ENCODE assay signal across 12 cellular contexts in the genomic region with DNA sequence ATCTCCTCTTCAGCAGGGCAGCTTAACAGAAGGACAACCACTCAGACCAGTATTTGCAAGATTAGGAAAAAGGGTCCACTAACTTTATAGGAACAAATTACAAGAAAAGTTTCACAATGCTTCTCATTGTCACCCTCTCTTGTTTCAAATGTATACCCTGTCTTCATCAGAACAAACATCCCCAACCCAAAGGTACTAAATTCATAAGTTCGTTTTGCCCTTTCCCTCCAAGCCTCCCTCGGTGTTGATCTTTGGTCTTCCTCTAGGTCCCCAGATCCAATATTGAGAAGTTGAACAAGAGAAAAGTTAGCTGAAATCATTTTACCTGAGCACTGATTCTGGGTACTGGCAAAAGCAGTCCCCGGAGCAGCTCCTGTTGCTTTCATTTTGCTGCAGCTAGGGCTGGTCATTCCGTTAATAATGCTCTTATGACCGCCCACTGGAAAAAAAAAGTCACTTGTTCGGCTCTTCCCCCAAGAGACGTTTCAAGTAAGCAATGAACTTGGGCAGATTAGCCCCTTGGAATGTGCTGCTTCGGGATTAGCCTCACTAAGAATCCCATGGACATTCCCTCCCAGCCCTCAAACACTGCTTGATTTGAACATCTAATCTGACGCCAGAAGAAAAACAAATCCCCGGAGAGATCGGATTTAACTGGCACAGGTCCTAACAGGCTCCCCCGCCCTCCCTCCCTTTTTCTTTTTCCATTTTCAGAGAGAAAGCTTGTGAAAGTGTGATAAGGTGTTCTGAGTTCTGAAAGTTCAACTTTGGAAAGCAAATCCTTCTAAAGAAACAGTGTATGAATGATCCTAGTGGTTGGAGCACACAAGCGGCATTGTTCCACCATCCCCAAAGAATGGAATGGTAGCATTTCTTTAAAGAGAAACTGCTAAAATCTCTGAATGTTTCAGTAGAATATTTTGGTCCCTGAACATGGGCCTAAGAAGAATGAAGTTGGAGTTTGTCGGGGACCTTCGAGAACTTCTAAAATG.
DNase-seq lines count a peak whose midpoint lies in the region; ATAC-seq and TF ChIP-seq lines count a peak whose summit lies in the region.
"Had no signal": no experiment of that assay in that cellular context is flagged by ENCODE, and none has a peak within 500 bp of the region (broad histone marks: within the 10 kb centered on the region; RNA-seq: fewer than 3 reads in every experiment).

No MANE protein-coding gene starts in this region.

- CTCF ChIA-PET in activated CD4-positive, alpha-beta memory T cell treated with anti-CD3 and anti-CD28 coated beads, Interleukin-2, amount 10 ng/mL, durations not matched to agents 7 days and 5 days (lab: Charles Lee): no interaction called here

- no peaks in the 10 kb centered on the region for H3K27me3 ChIP-seq in smooth muscle cell (ENCODE audit: low read depth)

- TF ChIP-seq CTCF in HFFc6 (IDR thresholded peaks at IDR 0.05): no peak
- TF ChIP-seq CTCF in choroid plexus epithelial cell (conservative IDR thresholded peaks at IDR 0.05; ENCODE audit: low read depth, low read length): no peak
- TF ChIP-seq CTCF in smooth muscle cell (IDR thresholded peaks at IDR 0.05; ENCODE audit: borderline replicate concordance, insufficient read depth, poor library complexity, severe bottlenecking): no peak

- POLR2A ChIA-PET in activated CD4-positive, alpha-beta memory T cell treated with anti-CD3 and anti-CD28 coated beads, Interleukin-2, amount 10 ng/mL, durations not matched to agents 7 days and 5 days (lab: Charles Lee): no interaction called here

- H3K4me3 Mint-ChIP-seq in HFFc6: peak overlapping the region; percentile 23; the same call in 1 of the 2 replicates
- H3K4me3 Mint-ChIP-seq in activated naive CD8-positive, alpha-beta T cell treated with anti-CD3 and anti-CD28 coated beads, Interleukin-2, amount 50 U/mL, for 24 hours: no peak overlapping the region
- no peak overlapping the region for H3K4me3 Mint-ChIP-seq in activated CD4-positive, alpha-beta memory T cell treated with anti-CD3 and anti-CD28 coated beads, Interleukin-2, amount 10 ng/mL, durations not matched to agents 7 days and 5 days
- H3K4me3 Mint-ChIP-seq: activated T-helper 17 cell treated with anti-CD3 and anti-CD28 coated beads, Interleukin-2, amount 50 U/mL, for 72 hours; T-helper 17 cell had no signal

- H3K4me3 ChIP-seq in choroid plexus epithelial cell (ENCODE audit: low read depth, low read length) (peak overlapping the region; percentile 22), smooth muscle cell (peak overlapping the region; percentile 44)

- H4K20me1 ChIP-seq in smooth muscle cell (ENCODE audit: low read depth): no peaks in the 10 kb centered on the region

- no peaks in the 10 kb centered on the region for H3K9me3 ChIP-seq in smooth muscle cell (replicated peaks; ENCODE audit: low read depth)

- peak overlapping the region; percentile 43 for H2AFZ ChIP-seq in smooth muscle cell (ENCODE audit: low read depth)

- H3K36me3 ChIP-seq in smooth muscle cell (ENCODE audit: low read depth): no peaks in the 10 kb centered on the region

- no peak overlapping the region for H3K27ac Mint-ChIP-seq in HFFc6
- H3K27ac Mint-ChIP-seq in activated naive CD8-positive, alpha-beta T cell treated with anti-CD3 and anti-CD28 coated beads, Interleukin-2, amount 50 U/mL, for 24 hours: no peak overlapping the region
- H3K27ac Mint-ChIP-seq in activated CD4-positive, alpha-beta memory T cell treated with anti-CD3 and anti-CD28 coated beads, Interleukin-2, amount 10 ng/mL, durations not matched to agents 7 days and 5 days: no peak overlapping the region
- H3K27ac Mint-ChIP-seq: activated T-helper 17 cell treated with anti-CD3 and anti-CD28 coated beads, Interleukin-2, amount 50 U/mL, for 72 hours; T-helper 17 cell had no signal

- DNase-seq in HFFc6 (no peak), choroid plexus epithelial cell (ENCODE audit: low read depth) (peak; percentile 34), left kidney (ENCODE audit: low read depth, low spot score) (peak; percentile 46), smooth muscle cell (lab: John Stamatoyannopoulos, UW; ENCODE audit: unreplicated experiment) (no peak), cortex of kidney (lab: John Stamatoyannopoulos, UW) (no peak)
- DNase-seq in activated naive CD8-positive, alpha-beta T cell treated with anti-CD3 and anti-CD28 coated beads, Interleukin-2, amount 50 U/mL, for 24 hours: no peak
- DNase-seq in activated CD4-positive, alpha-beta memory T cell treated with anti-CD3 and anti-CD28 coated beads, Interleukin-2, amount 10 ng/mL, durations not matched to agents 7 days and 5 days: no peak
- DNase-seq: NCI-H1436; stimulated activated CD4-positive, alpha-beta T cell treated with anti-CD3 and anti-CD28 coated beads, Interleukin-1b, Interleukin-23, amount 100 ng/mL, for 48 hours; T-helper 17 cell had no signal

- H3K4me2 ChIP-seq in smooth muscle cell: peak overlapping the region; percentile 84

- no peak for ATAC-seq in HG02763 (IDR thresholded peaks at IDR 0.05; ENCODE audit: unreplicated experiment)
- no peak for ATAC-seq in activated naive CD8-positive, alpha-beta T cell treated with anti-CD3 and anti-CD28 coated beads, Interleukin-2, amount 50 U/mL, for 24 hours
- ATAC-seq: activated T-helper 17 cell treated with anti-CD3 and anti-CD28 coated beads, Interleukin-2, amount 50 U/mL, for 72 hours; T-helper 17 cell had no signal

- no peak overlapping the region for H3K27ac ChIP-seq in smooth muscle cell (ENCODE audit: low read depth)

- H3K4me1 ChIP-seq in smooth muscle cell (ENCODE audit: low read depth): peaks cover 12% of the 10 kb centered on the region

- no peaks in the 10 kb centered on the region for H3K4me1 Mint-ChIP-seq in HFFc6 (ENCODE audit: low read depth)
- H3K4me1 Mint-ChIP-seq in activated naive CD8-positive, alpha-beta T cell treated with anti-CD3 and anti-CD28 coated beads, Interleukin-2, amount 50 U/mL, for 24 hours: no peaks in the 10 kb centered on the region
- no peaks in the 10 kb centered on the region for H3K4me1 Mint-ChIP-seq in activated CD4-positive, alpha-beta memory T cell treated with anti-CD3 and anti-CD28 coated beads, Interleukin-2, amount 10 ng/mL, durations not matched to agents 7 days and 5 days
- H3K4me1 Mint-ChIP-seq: activated T-helper 17 cell treated with anti-CD3 and anti-CD28 coated beads, Interleukin-2, amount 50 U/mL, for 72 hours; T-helper 17 cell had no signal

- no peak overlapping the region for H3K9ac ChIP-seq in smooth muscle cell (ENCODE audit: low read depth)

- no peaks in the 10 kb centered on the region for H3K9me3 Mint-ChIP-seq in HFFc6
- H3K9me3 Mint-ChIP-seq in activated naive CD8-positive, alpha-beta T cell treated with anti-CD3 and anti-CD28 coated beads, Interleukin-2, amount 50 U/mL, for 24 hours: no peaks in the 10 kb centered on the region
- H3K9me3 Mint-ChIP-seq in activated CD4-positive, alpha-beta memory T cell treated with anti-CD3 and anti-CD28 coated beads, Interleukin-2, amount 10 ng/mL, durations not matched to agents 7 days and 5 days: no peaks in the 10 kb centered on the region
- H3K9me3 Mint-ChIP-seq: activated T-helper 17 cell treated with anti-CD3 and anti-CD28 coated beads, Interleukin-2, amount 50 U/mL, for 72 hours had no signal

- H3K79me2 ChIP-seq in smooth muscle cell (ENCODE audit: low read depth): no peaks in the 10 kb centered on the region

- H3K27me3 Mint-ChIP-seq in HFFc6 (ENCODE audit: insufficient read depth): peaks cover 9% of the 10 kb centered on the region
- peaks cover 3% of the 10 kb centered on the region for H3K27me3 Mint-ChIP-seq in activated naive CD8-positive, alpha-beta T cell treated with anti-CD3 and anti-CD28 coated beads, Interleukin-2, amount 50 U/mL, for 24 hours
- peaks cover 2% of the 10 kb centered on the region for H3K27me3 Mint-ChIP-seq in activated CD4-positive, alpha-beta memory T cell treated with anti-CD3 and anti-CD28 coated beads, Interleukin-2, amount 10 ng/mL, durations not matched to agents 7 days and 5 days

- H3K36me3 Mint-ChIP-seq in HFFc6 (ENCODE audit: low read depth): no peaks in the 10 kb centered on the region
- H3K36me3 Mint-ChIP-seq in activated naive CD8-positive, alpha-beta T cell treated with anti-CD3 and anti-CD28 coated beads, Interleukin-2, amount 50 U/mL, for 24 hours (ENCODE audit: low read depth): no peaks in the 10 kb centered on the region
- H3K36me3 Mint-ChIP-seq in activated CD4-positive, alpha-beta memory T cell treated with anti-CD3 and anti-CD28 coated beads, Interleukin-2, amount 10 ng/mL, durations not matched to agents 7 days and 5 days (ENCODE audit: low read depth): no peaks in the 10 kb centered on the region

- no peaks in the 10 kb centered on the region for H3F3A ChIP-seq in smooth muscle cell (ENCODE audit: low read depth)

- 56% methylated on average over 15 of the region's 15 CpGs for WGBS in smooth muscle cell (ENCODE audit: low lambda C conversion rate)

Comparison
In these comparisons a context has a peak if more than half of its experiments do, and no peak if none do; other contexts are left out.
1. DNase-seq: peak in choroid plexus epithelial cell (single experiment) and left kidney (single experiment); none in HFFc6 (single experiment), smooth muscle cell (single experiment), cortex of kidney (single experiment), activated naive CD8-positive, alpha-beta T cell treated with anti-CD3 and anti-CD28 coated beads, Interleukin-2, amount 50 U/mL, for 24 hours (single experiment) and activated CD4-positive, alpha-beta memory T cell treated with anti-CD3 and anti-CD28 coated beads, Interleukin-2, amount 10 ng/mL, durations not matched to agents 7 days and 5 days (single experiment).